ENCODE assay signal across 9 cellular contexts in the genomic region with DNA sequence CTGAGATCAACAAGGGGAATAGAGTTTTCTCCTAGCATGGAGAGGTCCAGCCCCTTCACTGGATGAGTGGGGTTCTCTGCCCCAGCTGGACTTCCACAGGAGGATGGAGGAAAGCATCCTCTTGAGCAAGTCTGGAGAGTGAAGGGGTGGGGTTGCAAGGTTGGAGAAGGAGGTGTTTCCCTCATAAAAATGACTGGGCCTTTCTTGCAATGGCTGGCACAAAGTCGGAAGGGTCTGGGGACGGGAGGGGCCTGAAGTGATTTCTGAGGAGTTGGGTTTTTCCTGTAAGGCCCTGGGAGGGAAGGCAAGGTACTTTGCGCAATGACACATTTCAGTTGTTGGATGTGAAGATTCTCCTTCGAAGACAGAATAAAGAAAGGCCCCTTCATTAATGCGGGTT. TPM values are rescaled to one million over a fixed set of nuclear protein-coding genes. Genes with fewer than 3 reads are reported as not detected.
A peak's percentile ranks its signal among the peaks of the same experiment; 100 is the strongest.
DNase-seq lines count a peak whose midpoint lies in the region; ATAC-seq, FAIRE-seq and TF ChIP-seq lines count a peak whose summit lies in the region.
"Had no signal": no experiment of that assay in that cellular context is flagged by ENCODE, and none has a peak within 500 bp of the region (broad histone marks: within the 10 kb centered on the region; RNA-seq: fewer than 3 reads in every experiment).

No MANE protein-coding gene starts in this region.

- no peak for TF ChIP-seq CTCF in lower leg skin (IDR thresholded peaks at IDR 0.05)

- H3K27ac ChIP-seq in caudate nucleus (ENCODE audit: low read depth, low read length) (peak overlapping the region; percentile 91), temporal lobe (ENCODE audit: low read depth, low read length) (peak overlapping the region; percentile 92), small intestine (ENCODE audit: low read depth in 1 of 2, low read length in 1 of 2) (peak overlapping the region in 1 of 2 donors; percentile 92)

- no peak for FAIRE-seq in small intestine (lab: Jason Lieb, UNC)
- FAIRE-seq: colon had no signal

- H3K4me1 ChIP-seq in small intestine (ENCODE audit: control insufficient read depth in 2 of 2, insufficient read depth in 1 of 2, low read depth in 1 of 2, low read length in 1 of 2), result peaks cover 3 to 5% of the 10 kb centered on the region in 2 donors

- peak in 2 of 3 experiments; percentile 31 to 41 for DNase-seq in NCI-H1417 (lab: John Stamatoyannopoulos, UW)
- DNase-seq in NCI-H1417 treated with DMSO at 0.1 percent for 48 hours (lab: John Stamatoyannopoulos, UW), result no peak
- peak in 6 of 61 donors; percentile 12 to 54 (median 39) for DNase-seq in caudate nucleus (lab: John Stamatoyannopoulos, UW)
- no peak for DNase-seq in lower leg skin (ENCODE audit: low spot score in 2 of 2)
- no peak for DNase-seq in small intestine
- no peak for DNase-seq in NCI-H526 treated with DMSO at 0.1 percent for 48 hours (lab: John Stamatoyannopoulos, UW)

- 13 to 22% methylated on average over 5 of the region's 5 CpGs for WGBS in lower leg skin, 2 donors
- 36 to 61% (median 41%) methylated on average over 5 of the region's 5 CpGs for WGBS in small intestine, 3 donors

- H3K4me3 ChIP-seq in lower leg skin (ENCODE audit: low read depth, poor library complexity, severe bottlenecking), result peak overlapping the region; percentile 52
- H3K4me3 ChIP-seq in small intestine (ENCODE audit: low read depth in 1 of 2, low read length in 2 of 2), result peak overlapping the region in 1 of 2 donors; percentile 83

- H3K9me3 ChIP-seq in small intestine (ENCODE audit: control insufficient read depth, low read depth), result no peaks in the 10 kb centered on the region

- no peaks in the 10 kb centered on the region for H3K27me3 ChIP-seq in small intestine (ENCODE audit: control insufficient read depth in 2 of 2, insufficient read depth in 2 of 2, low read length in 2 of 2)

- no peak for ATAC-seq in HG02840 (IDR thresholded peaks at IDR 0.05; ENCODE audit: low FRiP score, unreplicated experiment)

- intact Hi-C loops in lower leg skin (cut with DNase I; ENCODE audit: low total_unique reads), result no loop called here

- H3K36me3 ChIP-seq in small intestine (ENCODE audit: control insufficient read depth in 2 of 2, insufficient read depth in 2 of 2, low read length in 2 of 2), result no peaks in the 10 kb centered on the region

- TF ChIP-seq POLR2A in lower leg skin (IDR thresholded peaks at IDR 0.05), result no peak

RNA-seq across cellular contexts. Expression of a gene that starts 0.9 kb away (rescaled TPM):
- total RNA-seq in lower leg skin, result 10 to 100 TPM in 3 of 4 donors, 1 to 10 TPM in 1; 8.1 to 13.1 (median 11.5) TPM
- 7.9 TPM for total RNA-seq in temporal lobe
- 1 to 10 TPM; 2.5 to 3.6 (median 2.7) TPM for polyA plus RNA-seq in small intestine

Comparison
In these comparisons a context has a peak if more than half of its experiments do, and no peak if none do; other contexts are left out.
1. DNase-seq: peak in NCI-H1417 (2 of 3); none in NCI-H1417 treated with DMSO at 0.1 percent for 48 hours (single experiment), lower leg skin (0 of 2), small intestine (single experiment) and NCI-H526 treated with DMSO at 0.1 percent for 48 hours (single experiment).